ENCODE assay signal across 9 cellular contexts in genomic region chr10:46285300-46285699, GRCh38. TPM values are rescaled to one million over a fixed set of nuclear protein-coding genes. Genes with fewer than 3 reads are reported as not detected.
A peak's percentile ranks its signal among the peaks of the same experiment; 100 is the strongest.
DNase-seq lines count a peak whose midpoint lies in the region; ATAC-seq and TF ChIP-seq lines count a peak whose summit lies in the region.
"Had no signal": no experiment of that assay in that cellular context is flagged by ENCODE, and none has a peak within 500 bp of the region (broad histone marks: within the 10 kb centered on the region; RNA-seq: fewer than 3 reads in every experiment).

No MANE protein-coding gene starts in this region.

- DNase-seq in A673 (ENCODE audit: low spot score) (no peak), Kasumi-1 (lab: John Stamatoyannopoulos, UW) (no peak), NCI-H446 treated with DMSO at 0.1 percent for 48 hours (lab: John Stamatoyannopoulos, UW) (no peak), KG1 (lab: John Stamatoyannopoulos, UW) (no peak)

- intact Hi-C loops in A673 (cut with micrococcal nuclease; ENCODE audit: unreplicated experiment), result no loop called here

- H3K4me3 ChIP-seq in A673 (ENCODE audit: low read depth, low read length, poor library complexity, severe bottlenecking) (peak overlapping the region; percentile 58), mesodermal cell (ENCODE audit: extremely low read depth, insufficient read depth, low read length, poor library complexity, severe bottlenecking) (peak overlapping the region; percentile 56)

- no peak for TF ChIP-seq CTCF in A673 (conservative IDR thresholded peaks at IDR 0.05; ENCODE audit: low read depth, low read length)

- H3K36me3 ChIP-seq in A673 (ENCODE audit: insufficient read depth, low read length, poor library complexity, severe bottlenecking) (no peaks in the 10 kb centered on the region), mesodermal cell (ENCODE audit: control insufficient read depth, insufficient read depth, low read length) (no peaks in the 10 kb centered on the region)

- WGBS in mesodermal cell (ENCODE audit: insufficient coverage in 2 of 2), 2 experiments, result 22 to 35% methylated on average over 2 of the region's 3 CpGs

- CTCF ChIA-PET in A673 (lab: Charles Lee), result no interaction called here

- no peak overlapping the region for H3K27ac ChIP-seq in A673 (ENCODE audit: low read depth, low read length, poor library complexity, severe bottlenecking)
- peak overlapping the region; percentile 88 for H3K27ac ChIP-seq in angular gyrus (ENCODE audit: low read depth, low read length)
- H3K27ac ChIP-seq in mesodermal cell (ENCODE audit: low read depth, low read length, severe bottlenecking), result no peak overlapping the region

- no TSS peak for BruUV-seq in A673 (replicated peaks; lab: Mats Ljungman, UMichigan)

- ATAC-seq in GM21737 (IDR thresholded peaks at IDR 0.05; ENCODE audit: unreplicated experiment) (peak; percentile 7), GM21360 (IDR thresholded peaks at IDR 0.05; ENCODE audit: unreplicated experiment) (no peak)

- H3K4me1 ChIP-seq in A673 (ENCODE audit: insufficient read depth, low read length, poor library complexity, severe bottlenecking), result no peaks in the 10 kb centered on the region
- peaks cover 5% of the 10 kb centered on the region for H3K4me1 ChIP-seq in mesodermal cell (ENCODE audit: control insufficient read depth, insufficient read depth, low read length, poor library complexity, severe bottlenecking)

- H3K27me3 ChIP-seq in A673 (replicated peaks; ENCODE audit: insufficient read depth, low read depth, low read length, poor library complexity), result peaks cover 42% of the 10 kb centered on the region

- POLR2A ChIA-PET in A673 (lab: Charles Lee; ENCODE audit: low non-redundant PET), result no interaction called here

- H3K9me3 ChIP-seq in A673 (ENCODE audit: low read depth, low read length, poor library complexity, severe bottlenecking), result no peaks in the 10 kb centered on the region
- H3K9me3 ChIP-seq in mesodermal cell (ENCODE audit: control insufficient read depth, low read length), result no peaks in the 10 kb centered on the region

RNA-seq across cellular contexts. Expression of gene ANTXRL, which starts 1.5 kb away (rescaled TPM):
- total RNA-seq in A673 (2021), result not detected in 2 replicates
- polyA plus RNA-seq in mesodermal cell (2013, experiment 1 of 2), result not detected
- not detected for polyA plus RNA-seq in mesodermal cell (2013, experiment 2 of 2)
- total RNA-seq: myocyte had no signal
